ENCODE assay signal across 9 cellular contexts in genomic region chr4:109912706-109913621, GRCh38. TPM values are rescaled to one million over a fixed set of nuclear protein-coding genes. Genes with fewer than 3 reads are reported as not detected.
DNase-seq lines count a peak whose midpoint lies in the region; ATAC-seq, FAIRE-seq and TF ChIP-seq lines count a peak whose summit lies in the region.
"Had no signal": no experiment of that assay in that cellular context is flagged by ENCODE, and none has a peak within 500 bp of the region (broad histone marks: within the 10 kb centered on the region; RNA-seq: fewer than 3 reads in every experiment).

Gene EGF (plus strand): TSS chr4:109912883. CDS start chr4:109913336, 453 bp downstream.

- DNase-seq in AG08395 (ENCODE audit: low spot score) (peak; percentile 41), bronchial epithelial cell (ENCODE audit: low read depth) (peak; percentile 58), lower lobe of right lung (no peak), SW 1271 (lab: John Stamatoyannopoulos, UW) (no peak), COLO668 (lab: John Stamatoyannopoulos, UW; ENCODE audit: unreplicated experiment) (no peak), SHP77 treated with DMSO at 0.1 percent for 48 hours (lab: John Stamatoyannopoulos, UW) (no peak)

- H3K4me1 ChIP-seq in HUES48 (ENCODE audit: control insufficient read depth, insufficient read depth, low read length) (peaks cover 27% of the 10 kb centered on the region), lower lobe of right lung (no peaks in the 10 kb centered on the region)

- H3K27me3 ChIP-seq in HUES48 (ENCODE audit: control insufficient read depth, insufficient read depth, low read length): no peaks in the 10 kb centered on the region
- no peaks in the 10 kb centered on the region for H3K27me3 ChIP-seq in bronchial epithelial cell (ENCODE audit: control insufficient read depth, insufficient read depth, low read length)
- no peaks in the 10 kb centered on the region for H3K27me3 ChIP-seq in lower lobe of right lung (ENCODE audit: low read depth)

- H3K4me3 ChIP-seq in HUES48 (ENCODE audit: low read depth, low read length) (no peak within 1 kb of the TSS), bronchial epithelial cell (ENCODE audit: low read depth, low read length) (no peak within 1 kb of the TSS), lower lobe of right lung (peak within 1 kb of the TSS; percentile 17)

- no peaks in the 10 kb centered on the region for H3K9me3 ChIP-seq in HUES48 (ENCODE audit: control insufficient read depth, insufficient read depth, low read length)
- H3K9me3 ChIP-seq in lower lobe of right lung: no peaks in the 10 kb centered on the region

- H3K9ac ChIP-seq in HUES48 (ENCODE audit: low read depth, low read length): peak within 1 kb of the TSS; percentile 54

- H3K36me3 ChIP-seq in HUES48 (ENCODE audit: control insufficient read depth, insufficient read depth, low read length) (no peaks in the 10 kb centered on the region), bronchial epithelial cell (ENCODE audit: control insufficient read depth, insufficient read depth, low read length) (no peaks in the 10 kb centered on the region), lower lobe of right lung (no peaks in the 10 kb centered on the region)

- intact Hi-C loops in lower lobe of right lung (cut with DNase I): no loop called here

- TF ChIP-seq CTCF in bronchial epithelial cell (IDR thresholded peaks at IDR 0.05; ENCODE audit: insufficient read depth, low read length, severe bottlenecking) (no peak), lower lobe of right lung (IDR thresholded peaks at IDR 0.05) (no peak)

- FAIRE-seq in bronchial epithelial cell (lab: Jason Lieb, UNC): no peak
- FAIRE-seq: colon had no signal

- peak within 1 kb of the TSS; percentile 84 for H3K27ac ChIP-seq in HUES48 (ENCODE audit: low read depth, low read length)
- no peak within 1 kb of the TSS for H3K27ac ChIP-seq in lower lobe of right lung

- ATAC-seq in lower lobe of right lung (peak; percentile 52 to 84), HG03159 (IDR thresholded peaks at IDR 0.05; ENCODE audit: unreplicated experiment) (no peak)

RNA-seq across cellular contexts. Expression of gene EGF, which starts in this region (rescaled TPM):
- total RNA-seq in bronchial epithelial cell: 0.51 and 1.1 TPM in 2 replicates
- total RNA-seq in lower lobe of right lung: 3.5 TPM

Comparison
In these comparisons a context has a peak if more than half of its experiments do, and no peak if none do; other contexts are left out.
1. DNase-seq: peak in AG08395 (single experiment) and bronchial epithelial cell (single experiment); none in lower lobe of right lung (single experiment), SW 1271 (0 of 2), COLO668 (single experiment) and SHP77 treated with DMSO at 0.1 percent for 48 hours (single experiment).